In genomic region chr1:27364696-27365371, GRCh38 we compare ENCODE assay signal across 8 cellular contexts. TPM values are rescaled to one million over a fixed set of nuclear protein-coding genes. Genes with fewer than 3 reads are reported as not detected.
A peak's percentile ranks its signal among the peaks of the same experiment; 100 is the strongest.
DNase-seq lines count a peak whose midpoint lies in the region; ATAC-seq and TF ChIP-seq lines count a peak whose summit lies in the region.

No MANE protein-coding gene starts in this region.

- H3K27ac ChIP-seq in GM23338 (ENCODE audit: low read depth) (no peak overlapping the region), SK-N-MC (peak overlapping the region; percentile 73), esophagus squamous epithelium (peak overlapping the region; percentile 96 to 100 (median 100))

- no peaks in the 10 kb centered on the region for H3K36me3 Mint-ChIP-seq in GM23338 (ENCODE audit: low read depth)

- intact Hi-C loops in esophagus squamous epithelium (cut with DNase I) = no loop called here

- H3K27ac Mint-ChIP-seq in GM23338 = no peak overlapping the region

- no peaks in the 10 kb centered on the region for H3K9me3 Mint-ChIP-seq in GM23338

- peak overlapping the region; percentile 86 for H3K4me3 Mint-ChIP-seq in GM23338

- peaks cover 28% of the 10 kb centered on the region for H3K27me3 Mint-ChIP-seq in GM23338 (ENCODE audit: insufficient read depth, low read depth, poor library complexity)

- H3K4me3 ChIP-seq in GM23338 (peak overlapping the region; percentile 89; the same call in 1 of the 2 replicates), SK-N-MC (peak overlapping the region; percentile 97), esophagus squamous epithelium (peak overlapping the region; percentile 52 to 97 (median 78)), retinal pigment epithelial cell (ENCODE audit: low read length) (peak overlapping the region; percentile 35)

- ATAC-seq in GM23338 = no peak

- 0 out of 2 replicates have a peak overlapping the region, but pooled peaks have one; percentile 59 for H2AFZ ChIP-seq in GM23338

- no peaks in the 10 kb centered on the region for H3K79me2 ChIP-seq in GM23338 (replicated peaks; ENCODE audit: insufficient read depth)

- peak overlapping the region; percentile 99 for H3K4me2 ChIP-seq in GM23338

- TF ChIP-seq CTCF in GM23338 (conservative IDR thresholded peaks at IDR 0.05; ENCODE audit: low read depth in 2 of 2) (no peak), esophagus squamous epithelium (IDR thresholded peaks at IDR 0.05) (no peak), retinal pigment epithelial cell (conservative IDR thresholded peaks at IDR 0.05; ENCODE audit: low read depth, low read length) (no peak)

- no peaks in the 10 kb centered on the region for H3K9me3 ChIP-seq in SK-N-MC (ENCODE audit: low read depth, low read length)
- H3K9me3 ChIP-seq in esophagus squamous epithelium = no peaks in the 10 kb centered on the region

- peaks cover 30% of the 10 kb centered on the region for H3K4me1 Mint-ChIP-seq in GM23338

- H3K9ac ChIP-seq in SK-N-MC (ENCODE audit: insufficient read length) = no peak overlapping the region

- H3K9me2 ChIP-seq in GM23338 (ENCODE audit: insufficient read depth) = no peaks in the 10 kb centered on the region

- DNase-seq in GM23338 (ENCODE audit: low spot score) (no peak), SK-N-MC (ENCODE audit: low read depth, low spot score) (no peak), esophagus squamous epithelium (lab: John Stamatoyannopoulos, UW) (no peak), retinal pigment epithelial cell (ENCODE audit: low read depth) (no peak), globus pallidus (ENCODE audit: low spot score) (no peak), GM19238 (ENCODE audit: insufficient read length, low spot score) (no peak), NCI-H146 (lab: John Stamatoyannopoulos, UW) (no peak)
- DNase-seq in central memory CD4-positive, alpha-beta T cell = no peak

- H3K27me3 ChIP-seq in GM23338 (ENCODE audit: insufficient read depth) (peaks cover 25% of the 10 kb centered on the region), esophagus squamous epithelium (no peaks in the 10 kb centered on the region)

- H3K36me3 ChIP-seq in GM23338 (ENCODE audit: insufficient read depth) (no peaks in the 10 kb centered on the region), SK-N-MC (ENCODE audit: insufficient read depth, low read length) (no peaks in the 10 kb centered on the region), esophagus squamous epithelium (peaks cover 36 to 52% (median 48%) of the 10 kb centered on the region in 3 donors)

- H3K4me1 ChIP-seq in GM23338 (ENCODE audit: insufficient read depth) (peaks cover 20% of the 10 kb centered on the region), esophagus squamous epithelium (peaks cover 40 to 69% (median 49%) of the 10 kb centered on the region in 3 donors)

- 40 to 56% methylated on average over 4 to 5 of the region's 11 CpGs for WGBS in esophagus squamous epithelium, 2 donors

- no peak for TF ChIP-seq POLR2A in esophagus squamous epithelium (IDR thresholded peaks at IDR 0.05)

- H4K20me1 ChIP-seq in GM23338 (replicated peaks; ENCODE audit: insufficient read depth) = no peaks in the 10 kb centered on the region

- H3F3A ChIP-seq in GM23338 (replicated peaks; ENCODE audit: low read depth) = peaks cover 17% of the 10 kb centered on the region; the same call in 1 of the 2 replicates

TF ChIP-seq in GM23338, 12 proteins besides CTCF, POLR2A, EP300 and RAD21 (continues in another document):
- TF ChIP-seq ZNF331 (CRISPR knock-in tag; IDR thresholded peaks at IDR 0.05; ENCODE audit: low read depth) (no peak), CREB1 (CRISPR knock-in tag; IDR thresholded peaks at IDR 0.05; ENCODE audit: low read depth) (no peak), NANOG (IDR thresholded peaks at IDR 0.05; ENCODE audit: borderline replicate concordance) (no peak), ZNF114 (CRISPR knock-in tag; IDR thresholded peaks at IDR 0.05) (no peak), POLR2AphosphoS5 (IDR thresholded peaks at IDR 0.05; ENCODE audit: low read depth) (no peak), EZH2 (IDR thresholded peaks at IDR 0.05; ENCODE audit: low read depth, unreplicated experiment) (no peak), STAT1 (IDR thresholded peaks at IDR 0.05; ENCODE audit: unreplicated experiment) (no peak)
- TF ChIP-seq, protein P1, sequence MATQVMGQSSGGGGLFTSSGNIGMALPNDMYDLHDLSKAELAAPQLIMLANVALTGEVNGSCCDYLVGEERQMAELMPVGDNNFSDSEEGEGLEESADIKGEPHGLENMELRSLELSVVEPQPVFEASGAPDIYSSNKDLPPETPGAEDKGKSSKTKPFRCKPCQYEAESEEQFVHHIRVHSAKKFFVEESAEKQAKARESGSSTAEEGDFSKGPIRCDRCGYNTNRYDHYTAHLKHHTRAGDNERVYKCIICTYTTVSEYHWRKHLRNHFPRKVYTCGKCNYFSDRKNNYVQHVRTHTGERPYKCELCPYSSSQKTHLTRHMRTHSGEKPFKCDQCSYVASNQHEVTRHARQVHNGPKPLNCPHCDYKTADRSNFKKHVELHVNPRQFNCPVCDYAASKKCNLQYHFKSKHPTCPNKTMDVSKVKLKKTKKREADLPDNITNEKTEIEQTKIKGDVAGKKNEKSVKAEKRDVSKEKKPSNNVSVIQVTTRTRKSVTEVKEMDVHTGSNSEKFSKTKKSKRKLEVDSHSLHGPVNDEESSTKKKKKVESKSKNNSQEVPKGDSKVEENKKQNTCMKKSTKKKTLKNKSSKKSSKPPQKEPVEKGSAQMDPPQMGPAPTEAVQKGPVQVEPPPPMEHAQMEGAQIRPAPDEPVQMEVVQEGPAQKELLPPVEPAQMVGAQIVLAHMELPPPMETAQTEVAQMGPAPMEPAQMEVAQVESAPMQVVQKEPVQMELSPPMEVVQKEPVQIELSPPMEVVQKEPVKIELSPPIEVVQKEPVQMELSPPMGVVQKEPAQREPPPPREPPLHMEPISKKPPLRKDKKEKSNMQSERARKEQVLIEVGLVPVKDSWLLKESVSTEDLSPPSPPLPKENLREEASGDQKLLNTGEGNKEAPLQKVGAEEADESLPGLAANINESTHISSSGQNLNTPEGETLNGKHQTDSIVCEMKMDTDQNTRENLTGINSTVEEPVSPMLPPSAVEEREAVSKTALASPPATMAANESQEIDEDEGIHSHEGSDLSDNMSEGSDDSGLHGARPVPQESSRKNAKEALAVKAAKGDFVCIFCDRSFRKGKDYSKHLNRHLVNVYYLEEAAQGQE (IDR thresholded peaks at IDR 0.05; ENCODE audit: unreplicated experiment) = no peak
- TF ChIP-seq, protein P2, sequence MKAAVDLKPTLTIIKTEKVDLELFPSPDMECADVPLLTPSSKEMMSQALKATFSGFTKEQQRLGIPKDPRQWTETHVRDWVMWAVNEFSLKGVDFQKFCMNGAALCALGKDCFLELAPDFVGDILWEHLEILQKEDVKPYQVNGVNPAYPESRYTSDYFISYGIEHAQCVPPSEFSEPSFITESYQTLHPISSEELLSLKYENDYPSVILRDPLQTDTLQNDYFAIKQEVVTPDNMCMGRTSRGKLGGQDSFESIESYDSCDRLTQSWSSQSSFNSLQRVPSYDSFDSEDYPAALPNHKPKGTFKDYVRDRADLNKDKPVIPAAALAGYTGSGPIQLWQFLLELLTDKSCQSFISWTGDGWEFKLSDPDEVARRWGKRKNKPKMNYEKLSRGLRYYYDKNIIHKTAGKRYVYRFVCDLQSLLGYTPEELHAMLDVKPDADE (IDR thresholded peaks at IDR 0.05) = no peak

RNA-seq across cellular contexts. Expression of gene MAP3K6, which starts 1.9 kb away (rescaled TPM):
- 10.6 and 14.9 TPM in 2 replicates for total RNA-seq in GM23338 (2014; rRNA removed; shearing (Covaris generic))
- polyA plus RNA-seq in GM23338 (2016; fragmentation: Nextera tagmentation; extraction: Ambion mirVana) = 7.4 and 8.2 TPM in 2 replicates
- total RNA-seq in esophagus squamous epithelium = 100 to 1,000 TPM in 1 of 4 donors, 10 to 100 TPM in 3; 72.3 to 121 (median 76.9) TPM

RNA-seq across cellular contexts. Expression of gene FCN3, which starts 9.8 kb away (rescaled TPM):
- 0.49 TPM in 1 of 2 replicates, not detected in the other for total RNA-seq in GM23338 (2014; rRNA removed; shearing (Covaris generic))
- 0.66 TPM in 1 of 2 replicates, not detected in the other for polyA plus RNA-seq in GM23338 (2016; fragmentation: Nextera tagmentation; extraction: Ambion mirVana)
- 1 to 10 TPM; 3.0 to 4.7 (median 4.3) TPM for total RNA-seq in esophagus squamous epithelium

RNA-seq across cellular contexts. Expression of gene CD164L2, which starts 18.3 kb away (rescaled TPM):
- total RNA-seq in GM23338 (2014; rRNA removed; shearing (Covaris generic)) = 1.2 and 2.8 TPM in 2 replicates
- polyA plus RNA-seq in GM23338 (2016; fragmentation: Nextera tagmentation; extraction: Ambion mirVana) = 2.0 and 2.4 TPM in 2 replicates
- total RNA-seq in esophagus squamous epithelium = 10 to 100 TPM in 1 of 4 donors, 1 to 10 TPM in 3; 4.8 to 15.4 (median 6.5) TPM

RNA-seq across cellular contexts. Expression of gene SYTL1, which starts 23.0 kb away (rescaled TPM):
- 4.9 and 5.4 TPM in 2 replicates for total RNA-seq in GM23338 (2014; rRNA removed; shearing (Covaris generic))
- 12.0 and 12.3 TPM in 2 replicates for polyA plus RNA-seq in GM23338 (2016; fragmentation: Nextera tagmentation; extraction: Ambion mirVana)
- 100 to 1,000 TPM in 3 of 4 donors, 10 to 100 TPM in 1; 74.7 to 182 (median 125) TPM for total RNA-seq in esophagus squamous epithelium

RNA-seq across cellular contexts. Expression of gene GPR3, which starts 27.6 kb away (rescaled TPM):
- 6.6 and 9.1 TPM in 2 replicates for total RNA-seq in GM23338 (2014; rRNA removed; shearing (Covaris generic))
- 5.8 and 5.9 TPM in 2 replicates for polyA plus RNA-seq in GM23338 (2016; fragmentation: Nextera tagmentation; extraction: Ambion mirVana)
- under 1 TPM in 1 of 4 donors, not detected in 3; 0.38 TPM for total RNA-seq in esophagus squamous epithelium

Comparison
In these comparisons a context has a peak if more than half of its experiments do, and no peak if none do; other contexts are left out.
1. H3K4me3 ChIP-seq: peak in every context shown above with its lines; median percentile 97 in SK-N-MC; 89 in GM23338; 78 in esophagus squamous epithelium; 35 in retinal pigment epithelial cell.